20 cellular contexts compared by ENCODE assay signal in the genomic region with DNA sequence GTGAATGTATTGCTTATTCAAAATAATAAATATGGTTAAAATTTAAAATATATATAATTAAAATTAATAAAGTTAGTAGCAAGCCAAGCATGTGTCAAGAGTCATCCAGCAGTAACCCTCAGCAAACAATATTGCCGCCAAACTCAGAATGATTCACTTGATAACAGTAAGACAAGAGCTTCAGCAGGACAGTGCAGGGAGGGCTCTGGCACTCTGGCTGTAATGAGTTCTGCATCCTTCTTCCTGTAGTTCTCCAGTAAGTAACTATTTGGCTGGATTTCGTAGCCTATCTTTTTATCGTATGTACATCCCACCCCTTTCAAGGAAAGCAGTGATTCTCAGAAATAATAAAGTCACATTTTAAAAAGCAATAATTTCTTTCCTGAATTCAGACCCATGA. TPM values are rescaled to one million over a fixed set of nuclear protein-coding genes. Genes with fewer than 3 reads are reported as not detected.
DNase-seq lines count a peak whose midpoint lies in the region; ATAC-seq and TF ChIP-seq lines count a peak whose summit lies in the region.
"Had no signal": no experiment of that assay in that cellular context is flagged by ENCODE, and none has a peak within 500 bp of the region (broad histone marks: within the 10 kb centered on the region; RNA-seq: fewer than 3 reads in every experiment).

No MANE protein-coding gene starts in this region.

- peaks cover 16% of the 10 kb centered on the region for H3K4me1 ChIP-seq in PC-3 (ENCODE audit: insufficient read depth, low read length)
- H3K4me1 ChIP-seq: A549; BLaER1 treated with 17β-estradiol and CSF1 and Interleukin-3, amounts not matched to agents 10 nM and 100 nM; Caco-2 had no signal

- BruUV-seq in PC-3 (replicated peaks; lab: Mats Ljungman, UMichigan), result no TSS peak

- H3K4me3 ChIP-seq in PC-3 (ENCODE audit: low read length) (no peak overlapping the region), cardiac fibroblast (replicated peaks in 1 of 2; ENCODE audit: low read depth in 2 of 2, low read length in 2 of 2) (no peak overlapping the region), fibroblast of the aortic adventitia (ENCODE audit: low read depth, low read length) (no peak overlapping the region)
- H3K4me3 ChIP-seq: A549; BLaER1 treated with 17β-estradiol and CSF1 and Interleukin-3, amounts not matched to agents 10 nM and 100 nM had no signal

- H3K27me3 ChIP-seq in PC-3 (ENCODE audit: low read length), result no peaks in the 10 kb centered on the region

- H3K36me3 Mint-ChIP-seq in activated naive CD4-positive, alpha-beta T cell treated with anti-CD3 and anti-CD28 coated beads, Interleukin-2, amount 10 ng/mL, durations not matched to agents 7 days and 5 days, result no peaks in the 10 kb centered on the region
- H3K36me3 Mint-ChIP-seq: CD8-positive, alpha-beta T cell had no signal

- H3K4me1 Mint-ChIP-seq in activated naive CD4-positive, alpha-beta T cell treated with anti-CD3 and anti-CD28 coated beads, Interleukin-2, amount 10 ng/mL, durations not matched to agents 7 days and 5 days, result no peaks in the 10 kb centered on the region
- H3K4me1 Mint-ChIP-seq: B cell had no signal

- no peak overlapping the region for H3K4me2 ChIP-seq in PC-3 (ENCODE audit: low read length)
- H3K4me2 ChIP-seq: A549; BLaER1 treated with 17β-estradiol and CSF1 and Interleukin-3, amounts not matched to agents 10 nM and 100 nM had no signal

- H3K36me3 ChIP-seq in PC-3 (ENCODE audit: low read depth, low read length), result no peaks in the 10 kb centered on the region
- H3K36me3 ChIP-seq: BLaER1 treated with 17β-estradiol and CSF1 and Interleukin-3, amounts not matched to agents 10 nM and 100 nM had no signal

- ATAC-seq in PC-3 (peak; percentile 72), SK-N-SH treated with all-trans-retinoic acid at 6 μM for 48 hours (peak; percentile 60), HG03159 (IDR thresholded peaks at IDR 0.05; ENCODE audit: unreplicated experiment) (no peak)
- ATAC-seq: A549; CD8-positive, alpha-beta T cell had no signal

- POLR2A ChIA-PET in PC-3 (lab: Charles Lee; ENCODE audit: unreplicated experiment), result interaction anchor here (0.7 kb wide), 1 partner anchor 8 kb away, joined by 3 read pairs; no protein-coding TSS in a partner anchor

- no peaks in the 10 kb centered on the region for H3K27me3 Mint-ChIP-seq in activated naive CD4-positive, alpha-beta T cell treated with anti-CD3 and anti-CD28 coated beads, Interleukin-2, amount 10 ng/mL, durations not matched to agents 7 days and 5 days
- H3K27me3 Mint-ChIP-seq: CD4-positive, alpha-beta T cell had no signal

- intact Hi-C loops in PC-3 (cut with micrococcal nuclease), result no loop called here

- DNase-seq in PC-3 (peak; percentile 20), cardiac fibroblast (ENCODE audit: low read depth in 2 of 2) (peak; percentile 14 to 27), fibroblast of the aortic adventitia (ENCODE audit: low read depth) (peak; percentile 33)
- no peak for DNase-seq in activated naive CD4-positive, alpha-beta T cell treated with anti-CD3 and anti-CD28 coated beads, Interleukin-2, amount 10 ng/mL, durations not matched to agents 7 days and 5 days
- DNase-seq in activated CD4-positive, CD25-positive, alpha-beta regulatory T cell treated with anti-CD3 and anti-CD28 coated beads, Interleukin-2, amount 50 U/mL, for 72 hours, result no peak
- DNase-seq: AML-193; Caco-2; Calu3; CD4-positive, alpha-beta T cell; CD8-positive, alpha-beta T cell; DMS79 treated with DMSO at 0.1 percent for 48 hours; GF-D8 had no signal

- 0 out of 2 replicates have a peak overlapping the region, but pooled peaks have one; percentile 38 for H2AFZ ChIP-seq in PC-3 (ENCODE audit: low read length)

- H3F3A ChIP-seq in PC-3 (ENCODE audit: low read length, unreplicated experiment), result no peaks in the 10 kb centered on the region

- H3K9me2 ChIP-seq in PC-3 (replicated peaks; ENCODE audit: low read length), result no peaks in the 10 kb centered on the region

- no peaks in the 10 kb centered on the region for H3K79me2 ChIP-seq in PC-3 (ENCODE audit: low read length)

- no peak overlapping the region for H3K27ac ChIP-seq in PC-3 (ENCODE audit: low read length)
- H3K27ac ChIP-seq: 22Rv1; A549; BLaER1 treated with 17β-estradiol and CSF1 and Interleukin-3, amounts not matched to agents 10 nM and 100 nM; C4-2B had no signal

- TF ChIP-seq CTCF in PC-3 (conservative IDR thresholded peaks at IDR 0.05; ENCODE audit: low read depth, low read length) (no peak), cardiac fibroblast (IDR thresholded peaks at IDR 0.05; ENCODE audit: low read depth, low read length) (no peak), fibroblast of the aortic adventitia (IDR thresholded peaks at IDR 0.05; ENCODE audit: insufficient read depth, low read length) (no peak)

- no peaks in the 10 kb centered on the region for H3K9me3 Mint-ChIP-seq in activated naive CD4-positive, alpha-beta T cell treated with anti-CD3 and anti-CD28 coated beads, Interleukin-2, amount 10 ng/mL, durations not matched to agents 7 days and 5 days
- H3K9me3 Mint-ChIP-seq: CD4-positive, alpha-beta T cell; CD8-positive, alpha-beta T cell had no signal

- no peak overlapping the region for H3K4me3 Mint-ChIP-seq in activated naive CD4-positive, alpha-beta T cell treated with anti-CD3 and anti-CD28 coated beads, Interleukin-2, amount 10 ng/mL, durations not matched to agents 7 days and 5 days
- H3K4me3 Mint-ChIP-seq: B cell; CD4-positive, alpha-beta T cell; CD8-positive, alpha-beta T cell had no signal

- H3K27ac Mint-ChIP-seq in activated naive CD4-positive, alpha-beta T cell treated with anti-CD3 and anti-CD28 coated beads, Interleukin-2, amount 10 ng/mL, durations not matched to agents 7 days and 5 days, result no peak overlapping the region
- H3K27ac Mint-ChIP-seq: B cell; CD4-positive, alpha-beta T cell; CD8-positive, alpha-beta T cell had no signal

- CTCF ChIA-PET in PC-3 (lab: Charles Lee), result no interaction called here
- CTCF ChIA-PET in activated naive CD4-positive, alpha-beta T cell treated with anti-CD3 and anti-CD28 coated beads, Interleukin-2, amount 10 ng/mL, durations not matched to agents 7 days and 5 days (lab: Charles Lee), result no interaction called here

- no peaks in the 10 kb centered on the region for H4K20me1 ChIP-seq in PC-3 (ENCODE audit: low read length)
- H4K20me1 ChIP-seq: BLaER1 treated with 17β-estradiol and CSF1 and Interleukin-3, amounts not matched to agents 10 nM and 100 nM had no signal

- no peaks in the 10 kb centered on the region for H3K9me3 ChIP-seq in PC-3 (ENCODE audit: low read length)
- H3K9me3 ChIP-seq: A549, Caco-2 had no signal

- H3K9ac ChIP-seq in PC-3 (ENCODE audit: low read length), result no peak overlapping the region
- H3K9ac ChIP-seq: BLaER1 treated with 17β-estradiol and CSF1 and Interleukin-3, amounts not matched to agents 10 nM and 100 nM had no signal

TF ChIP-seq in SK-N-SH treated with all-trans-retinoic acid at 6 μM for 48 hours, 23 proteins besides CTCF, POLR2A, EP300 and RAD21 (continues in another document):
- no peak for TF ChIP-seq ISL1 (CRISPR knock-in tag; IDR thresholded peaks at IDR 0.05)
- no peak for TF ChIP-seq ZFP3 (CRISPR knock-in tag; IDR thresholded peaks at IDR 0.05)
- no peak for TF ChIP-seq ZFP30 (CRISPR knock-in tag; IDR thresholded peaks at IDR 0.05)
- TF ChIP-seq TCF4 (CRISPR knock-in tag; IDR thresholded peaks at IDR 0.05; ENCODE audit: borderline replicate concordance), result no peak
- TF ChIP-seq PPARA (CRISPR knock-in tag; IDR thresholded peaks at IDR 0.05; ENCODE audit: borderline replicate concordance), result no peak
- no peak for TF ChIP-seq ZC3H10 (CRISPR knock-in tag; IDR thresholded peaks at IDR 0.05)
- TF ChIP-seq SNAI2 (CRISPR knock-in tag; IDR thresholded peaks at IDR 0.05), result no peak
- TF ChIP-seq ZNF8 (CRISPR knock-in tag; IDR thresholded peaks at IDR 0.05), result no peak
- no peak for TF ChIP-seq ARNTL (CRISPR knock-in tag; IDR thresholded peaks at IDR 0.05; ENCODE audit: borderline replicate concordance, low read depth)
- TF ChIP-seq, protein P1, sequence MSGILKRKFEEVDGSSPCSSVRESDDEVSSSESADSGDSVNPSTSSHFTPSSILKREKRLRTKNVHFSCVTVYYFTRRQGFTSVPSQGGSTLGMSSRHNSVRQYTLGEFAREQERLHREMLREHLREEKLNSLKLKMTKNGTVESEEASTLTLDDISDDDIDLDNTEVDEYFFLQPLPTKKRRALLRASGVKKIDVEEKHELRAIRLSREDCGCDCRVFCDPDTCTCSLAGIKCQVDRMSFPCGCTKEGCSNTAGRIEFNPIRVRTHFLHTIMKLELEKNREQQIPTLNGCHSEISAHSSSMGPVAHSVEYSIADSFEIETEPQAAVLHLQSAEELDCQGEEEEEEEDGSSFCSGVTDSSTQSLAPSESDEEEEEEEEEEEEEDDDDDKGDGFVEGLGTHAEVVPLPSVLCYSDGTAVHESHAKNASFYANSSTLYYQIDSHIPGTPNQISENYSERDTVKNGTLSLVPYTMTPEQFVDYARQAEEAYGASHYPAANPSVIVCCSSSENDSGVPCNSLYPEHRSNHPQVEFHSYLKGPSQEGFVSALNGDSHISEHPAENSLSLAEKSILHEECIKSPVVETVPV (CRISPR knock-in tag; IDR thresholded peaks at IDR 0.05), result no peak
- TF ChIP-seq, protein P2, sequence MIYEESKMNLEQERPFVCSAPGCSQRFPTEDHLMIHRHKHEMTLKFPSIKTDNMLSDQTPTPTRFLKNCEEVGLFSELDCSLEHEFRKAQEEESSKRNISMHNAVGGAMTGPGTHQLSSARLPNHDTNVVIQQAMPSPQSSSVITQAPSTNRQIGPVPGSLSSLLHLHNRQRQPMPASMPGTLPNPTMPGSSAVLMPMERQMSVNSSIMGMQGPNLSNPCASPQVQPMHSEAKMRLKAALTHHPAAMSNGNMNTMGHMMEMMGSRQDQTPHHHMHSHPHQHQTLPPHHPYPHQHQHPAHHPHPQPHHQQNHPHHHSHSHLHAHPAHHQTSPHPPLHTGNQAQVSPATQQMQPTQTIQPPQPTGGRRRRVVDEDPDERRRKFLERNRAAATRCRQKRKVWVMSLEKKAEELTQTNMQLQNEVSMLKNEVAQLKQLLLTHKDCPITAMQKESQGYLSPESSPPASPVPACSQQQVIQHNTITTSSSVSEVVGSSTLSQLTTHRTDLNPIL (CRISPR knock-in tag; IDR thresholded peaks at IDR 0.05; ENCODE audit: low read depth), result no peak
- no peak for TF ChIP-seq TOX (CRISPR knock-in tag; IDR thresholded peaks at IDR 0.05; ENCODE audit: borderline replicate concordance)

RNA-seq across cellular contexts. Expression of a gene that starts 17.6 kb away (rescaled TPM):
- total RNA-seq in PC-3 (2014; rRNA removed) (not detected in 2 replicates), fibroblast of the aortic adventitia (ENCODE audit: low replicate concordance) (not detected in 2 replicates)
- total RNA-seq: A172; B cell; Caco-2; Calu3; CD4-positive, alpha-beta T cell; CD8-positive, alpha-beta T cell had no signal

RNA-seq across cellular contexts. Expression of a gene that starts 30.1 kb away (rescaled TPM):
- not detected in 2 replicates for total RNA-seq in PC-3 (2014; rRNA removed)
- under 0.01 TPM in 1 of 2 replicates, not detected in the other for total RNA-seq in fibroblast of the aortic adventitia (ENCODE audit: low replicate concordance)
- total RNA-seq: A172; B cell; Caco-2; Calu3; CD4-positive, alpha-beta T cell; CD8-positive, alpha-beta T cell had no signal

RNA-seq across cellular contexts. Expression of a gene that starts 53.4 kb away (rescaled TPM):
- total RNA-seq in PC-3 (2014; rRNA removed), result 43.0 and 51.1 TPM in 2 replicates
- 64.6 and 117 TPM in 2 replicates for total RNA-seq in fibroblast of the aortic adventitia (ENCODE audit: low replicate concordance)

Comparison
In these comparisons a context has a peak if more than half of its experiments do, and no peak if none do; other contexts are left out.
1. DNase-seq: peak in PC-3 (single experiment), cardiac fibroblast (2 of 2) and fibroblast of the aortic adventitia (single experiment); none in activated naive CD4-positive, alpha-beta T cell treated with anti-CD3 and anti-CD28 coated beads, Interleukin-2, amount 10 ng/mL, durations not matched to agents 7 days and 5 days (single experiment) and activated CD4-positive, CD25-positive, alpha-beta regulatory T cell treated with anti-CD3 and anti-CD28 coated beads, Interleukin-2, amount 50 U/mL, for 72 hours (single experiment).